1 cellular context compared by ENCODE assay signal in genomic region chr19:48645652-48646191, GRCh38.
TF ChIP-seq lines count a peak whose summit lies in the region.

Gene CA11, minus strand, starts transcription at chr19:48646187. Its CDS starts 555 bp downstream, at chr19:48645632.

TF ChIP-seq in K562, 482 proteins besides CTCF, POLR2A, EP300 and RAD21 (continued from another document and continues in another):
- TF ChIP-seq MLLT1 (IDR thresholded peaks at IDR 0.05): peak; percentile 81 to 88
- peak; percentile 54 to 67; a peak in 2 of 4 replicates for TF ChIP-seq ARNT (IDR thresholded peaks at IDR 0.05)
- 0 out of 2 replicates have a peak, but pooled peaks have one; percentile 69 for TF ChIP-seq TRIM25 (IDR thresholded peaks at IDR 0.05; ENCODE audit: borderline replicate concordance)
- TF ChIP-seq EHMT2 (IDR thresholded peaks at IDR 0.05): peak; percentile 69
- TF ChIP-seq NKRF (IDR thresholded peaks at IDR 0.05; ENCODE audit: borderline replicate concordance): peak; percentile 72; the same call in 1 of the 2 replicates
- peak; percentile 64; the same call in 1 of the 2 replicates for TF ChIP-seq PHB2 (IDR thresholded peaks at IDR 0.05; ENCODE audit: low read depth)
- no peak for TF ChIP-seq ZNF124 (CRISPR knock-in tag; IDR thresholded peaks at IDR 0.05)
- peak; percentile 62; the same call in 1 of the 2 replicates for TF ChIP-seq CC2D1A (IDR thresholded peaks at IDR 0.05)
- TF ChIP-seq ZNF12 (CRISPR knock-in tag; IDR thresholded peaks at IDR 0.05): no peak
- peak; percentile 31 to 91; a peak in 3 of 4 replicates for TF ChIP-seq KDM1A (IDR thresholded peaks at IDR 0.05)
- TF ChIP-seq ARID2 (IDR thresholded peaks at IDR 0.05): 0 out of 2 replicates have a peak, but pooled peaks have one; percentile 36
- TF ChIP-seq HDAC1 (IDR thresholded peaks at IDR 0.05): peak in 1 of 2 experiments; percentile 94; a peak in 2 of 4 replicates
- no peak for TF ChIP-seq MAFF (IDR thresholded peaks at IDR 0.05; ENCODE audit: low read length)
- peak; percentile 10; the same call in 1 of the 2 replicates for TF ChIP-seq PHF8 (IDR thresholded peaks at IDR 0.05; ENCODE audit: borderline replicate concordance, low read length)
- TF ChIP-seq MNT (conservative IDR thresholded peaks at IDR 0.05): no peak
- no peak for TF ChIP-seq KDM5B (IDR thresholded peaks at IDR 0.05; ENCODE audit: insufficient replicate concordance, low read depth, low read length)
- TF ChIP-seq ZZZ3 (IDR thresholded peaks at IDR 0.05): 0 out of 2 replicates have a peak, but pooled peaks have one; percentile 26
- peak; percentile 72 to 85 for TF ChIP-seq AFF1 (IDR thresholded peaks at IDR 0.05; ENCODE audit: low read depth in 1 of 2, partially characterized antibody in 2 of 2)
- TF ChIP-seq SMARCA4 (IDR thresholded peaks at IDR 0.05): 0 out of 2 replicates have a peak, but pooled peaks have one; percentile 48
- peak; percentile 79 for TF ChIP-seq NFRKB (IDR thresholded peaks at IDR 0.05; ENCODE audit: low read depth)
- TF ChIP-seq MCM5 (IDR thresholded peaks at IDR 0.05; ENCODE audit: low read depth): peak; percentile 97; the same call in 1 of the 2 replicates
- TF ChIP-seq ZBTB26 (CRISPR knock-in tag; IDR thresholded peaks at IDR 0.05): peak; percentile 69
- peak; percentile 85; the same call in 1 of the 2 replicates for TF ChIP-seq HBP1 (CRISPR knock-in tag; IDR thresholded peaks at IDR 0.05)
- no peak for TF ChIP-seq ZBTB49 (CRISPR knock-in tag; IDR thresholded peaks at IDR 0.05; ENCODE audit: borderline replicate concordance)
- 0 out of 2 replicates have a peak, but pooled peaks have one; percentile 14 for TF ChIP-seq LEF1 (IDR thresholded peaks at IDR 0.05)
- no peak for TF ChIP-seq ZSCAN32 (CRISPR knock-in tag; IDR thresholded peaks at IDR 0.05)
- peak; percentile 57; the same call in 1 of the 2 replicates for TF ChIP-seq ZNF407 (IDR thresholded peaks at IDR 0.05; ENCODE audit: low read depth)
- peak in 1 of 2 experiments; percentile 86; a peak in 1 of 4 replicates for TF ChIP-seq MCM7 (IDR thresholded peaks at IDR 0.05)
